Comparison of ENCODE assay signal across 8 cellular contexts in the genomic region with DNA sequence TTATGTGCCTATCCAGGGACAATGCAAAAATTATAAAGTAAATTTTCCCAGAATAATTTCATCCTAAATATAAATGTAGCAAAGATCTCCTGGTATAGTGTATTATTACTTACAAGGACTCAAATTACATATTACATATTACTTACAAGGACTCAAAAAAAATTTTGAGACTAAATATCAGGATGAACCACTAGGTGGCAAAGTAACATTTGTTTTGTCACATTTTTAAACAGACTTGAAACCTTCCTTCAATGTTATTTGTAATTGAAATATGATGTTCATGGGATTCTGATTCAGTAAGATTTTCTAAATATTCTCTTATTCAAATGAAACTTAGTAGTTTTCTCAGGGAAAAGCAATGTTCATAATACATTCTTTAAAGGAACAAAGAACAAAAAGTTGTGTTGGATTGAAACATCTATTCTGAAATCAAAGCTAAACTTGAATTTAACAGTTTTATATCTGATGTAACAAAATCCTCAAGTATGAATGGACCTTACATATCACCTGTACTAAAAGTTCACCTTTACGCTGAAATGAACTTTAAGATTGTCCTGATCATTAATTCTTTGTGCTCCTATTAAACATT.
A peak's percentile ranks its signal among the peaks of the same experiment; 100 is the strongest.
DNase-seq lines count a peak whose midpoint lies in the region; ATAC-seq, FAIRE-seq and TF ChIP-seq lines count a peak whose summit lies in the region.

No MANE protein-coding gene starts in this region.

- H3K4me3 ChIP-seq in CD4-positive, CD25-positive, alpha-beta regulatory T cell (ENCODE audit: low read depth, low read length) = no peak overlapping the region
- H3K4me3 ChIP-seq in lower lobe of right lung = no peak overlapping the region

- intact Hi-C loops in lower lobe of right lung (cut with DNase I) = no loop called here

- no peaks in the 10 kb centered on the region for H3K4me1 ChIP-seq in CD4-positive, CD25-positive, alpha-beta regulatory T cell (ENCODE audit: control insufficient read depth, insufficient read depth, low read length, poor library complexity, severe bottlenecking)
- no peaks in the 10 kb centered on the region for H3K4me1 ChIP-seq in lower lobe of right lung

- no peaks in the 10 kb centered on the region for H3K4me1 Mint-ChIP-seq in CD4-positive, CD25-positive, alpha-beta regulatory T cell
- H3K4me1 Mint-ChIP-seq in activated CD4-positive, alpha-beta T cell treated with anti-CD3 and anti-CD28 coated beads, Interleukin-2, amount 10 ng/mL, durations not matched to agents 7 days and 5 days = no peaks in the 10 kb centered on the region

- no peaks in the 10 kb centered on the region for H3K9me3 ChIP-seq in CD4-positive, CD25-positive, alpha-beta regulatory T cell (ENCODE audit: control insufficient read depth in 2 of 2, low read length in 2 of 2)
- H3K9me3 ChIP-seq in lower lobe of right lung = no peaks in the 10 kb centered on the region

- no peaks in the 10 kb centered on the region for H3K27me3 ChIP-seq in CD4-positive, CD25-positive, alpha-beta regulatory T cell (ENCODE audit: control insufficient read depth, insufficient read depth, low read length)
- H3K27me3 ChIP-seq in lower lobe of right lung (ENCODE audit: low read depth) = no peaks in the 10 kb centered on the region

- no peak overlapping the region for H3K27ac Mint-ChIP-seq in CD4-positive, CD25-positive, alpha-beta regulatory T cell
- no peak overlapping the region for H3K27ac Mint-ChIP-seq in activated CD4-positive, alpha-beta T cell treated with anti-CD3 and anti-CD28 coated beads, Interleukin-2, amount 10 ng/mL, durations not matched to agents 7 days and 5 days

- TF ChIP-seq CTCF in lower lobe of right lung (IDR thresholded peaks at IDR 0.05) = peak; percentile 51

- TF ChIP-seq POLR2A in H54 (IDR thresholded peaks at IDR 0.05; ENCODE audit: low read depth, low read length) = no peak

- ATAC-seq in CD4-positive, CD25-positive, alpha-beta regulatory T cell (ENCODE audit: low read depth in 2 of 2) = no peak
- ATAC-seq in lower lobe of right lung (no peak), HG02981 (IDR thresholded peaks at IDR 0.05; ENCODE audit: unreplicated experiment) (no peak)

- H3K36me3 ChIP-seq in CD4-positive, CD25-positive, alpha-beta regulatory T cell (ENCODE audit: control insufficient read depth, insufficient read depth, low read length) = no peaks in the 10 kb centered on the region
- no peaks in the 10 kb centered on the region for H3K36me3 ChIP-seq in lower lobe of right lung

- POLR2A ChIA-PET in activated CD4-positive, alpha-beta T cell treated with anti-CD3 and anti-CD28 coated beads, Interleukin-2, amount 10 ng/mL, durations not matched to agents 7 days and 5 days (lab: Charles Lee) = no interaction called here

- H3K27ac ChIP-seq in CD4-positive, CD25-positive, alpha-beta regulatory T cell (ENCODE audit: insufficient read depth, low read length, poor library complexity, severe bottlenecking) = no peak overlapping the region
- H3K27ac ChIP-seq in lower lobe of right lung = no peak overlapping the region

- DNase-seq in CD4-positive, CD25-positive, alpha-beta regulatory T cell = peak in 2 of 3 donors; percentile 3 to 45
- DNase-seq in H54 (ENCODE audit: insufficient read length, low spot score) (no peak), NCI-H226 (peak; percentile 18), brain pericyte (ENCODE audit: low read depth, low spot score) (peak; percentile 51), lower lobe of right lung (no peak)
- no peak for DNase-seq in effector CD8-positive, alpha-beta T cell (lab: John Stamatoyannopoulos, UW)
- DNase-seq in activated CD4-positive, alpha-beta T cell treated with anti-CD3 and anti-CD28 coated beads, Interleukin-2, amount 10 ng/mL, durations not matched to agents 7 days and 5 days = no peak

- no peaks in the 10 kb centered on the region for H3K27me3 Mint-ChIP-seq in CD4-positive, CD25-positive, alpha-beta regulatory T cell
- no peaks in the 10 kb centered on the region for H3K27me3 Mint-ChIP-seq in activated CD4-positive, alpha-beta T cell treated with anti-CD3 and anti-CD28 coated beads, Interleukin-2, amount 10 ng/mL, durations not matched to agents 7 days and 5 days

- CTCF ChIA-PET in activated CD4-positive, alpha-beta T cell treated with anti-CD3 and anti-CD28 coated beads, Interleukin-2, amount 10 ng/mL, durations not matched to agents 7 days and 5 days (lab: Charles Lee) = no interaction called here

- H3K36me3 Mint-ChIP-seq in CD4-positive, CD25-positive, alpha-beta regulatory T cell = no peaks in the 10 kb centered on the region
- H3K36me3 Mint-ChIP-seq in activated CD4-positive, alpha-beta T cell treated with anti-CD3 and anti-CD28 coated beads, Interleukin-2, amount 10 ng/mL, durations not matched to agents 7 days and 5 days (ENCODE audit: low read depth) = no peaks in the 10 kb centered on the region

- FAIRE-seq in H54 (lab: Jason Lieb, UNC) = peak; percentile 80

- H3K4me3 Mint-ChIP-seq in CD4-positive, CD25-positive, alpha-beta regulatory T cell = no peak overlapping the region
- no peak overlapping the region for H3K4me3 Mint-ChIP-seq in activated CD4-positive, alpha-beta T cell treated with anti-CD3 and anti-CD28 coated beads, Interleukin-2, amount 10 ng/mL, durations not matched to agents 7 days and 5 days

- peaks cover 0 to 5% (median 1%) of the 10 kb centered on the region in 7 donors for H3K9me3 Mint-ChIP-seq in CD4-positive, CD25-positive, alpha-beta regulatory T cell
- H3K9me3 Mint-ChIP-seq in activated CD4-positive, alpha-beta T cell treated with anti-CD3 and anti-CD28 coated beads, Interleukin-2, amount 10 ng/mL, durations not matched to agents 7 days and 5 days = no peaks in the 10 kb centered on the region

Comparison
In these comparisons a context has a peak if more than half of its experiments do, and no peak if none do; other contexts are left out.
1. DNase-seq: peak in CD4-positive, CD25-positive, alpha-beta regulatory T cell (2 of 3), NCI-H226 (single experiment) and brain pericyte (single experiment); none in H54 (single experiment), lower lobe of right lung (single experiment), effector CD8-positive, alpha-beta T cell (single experiment) and activated CD4-positive, alpha-beta T cell treated with anti-CD3 and anti-CD28 coated beads, Interleukin-2, amount 10 ng/mL, durations not matched to agents 7 days and 5 days (single experiment).